14 cellular contexts compared by ENCODE assay signal in the genomic region with DNA sequence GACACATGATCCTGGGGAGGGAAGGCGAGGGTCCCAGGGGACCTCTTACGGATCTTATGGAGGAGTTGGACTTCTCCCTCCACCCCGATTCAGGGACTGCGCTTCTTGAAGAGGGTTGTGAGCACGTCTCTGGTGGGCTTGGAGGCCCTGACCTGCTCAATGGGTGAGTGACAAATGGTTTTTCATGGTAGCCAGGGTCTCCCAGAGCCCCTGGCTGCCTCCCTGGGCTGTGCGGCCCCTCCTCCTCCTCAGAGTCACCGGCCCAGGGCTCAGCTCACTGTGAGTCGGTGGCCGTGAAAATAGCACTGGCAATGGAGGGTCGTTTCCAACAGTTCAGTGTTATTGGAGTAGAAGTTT.
"Had no signal": no experiment of that assay in that cellular context is flagged by ENCODE, and none has a peak within 500 bp of the region (broad histone marks: within the 10 kb centered on the region; RNA-seq: fewer than 3 reads in every experiment).

No MANE protein-coding gene starts in this region.

- H3K9me3 ChIP-seq: gastrocnemius medialis, heart right ventricle, prostate gland, stomach had no signal

- H3K27me3 Mint-ChIP-seq: activated T-cell treated with anti-CD3 and anti-CD28 coated beads, Interleukin-2, amount 50 U/mL, for 24 hours; naive thymus-derived CD4-positive, alpha-beta T cell had no signal

- H3K36me3 ChIP-seq: gastrocnemius medialis, heart right ventricle, prostate gland, stomach had no signal

- H3K36me3 Mint-ChIP-seq: activated naive CD4-positive, alpha-beta T cell treated with anti-CD3 and anti-CD28 coated beads, Interleukin-2, amount 10 ng/mL, durations not matched to agents 7 days and 5 days had no signal

- H3K27me3 ChIP-seq: gastrocnemius medialis, heart right ventricle, stomach had no signal

- ATAC-seq: heart right ventricle; left colon; naive thymus-derived CD4-positive, alpha-beta T cell had no signal

- H3K27ac ChIP-seq: gastrocnemius medialis, heart right ventricle, prostate gland, stomach had no signal

- H3K4me2 ChIP-seq: smooth muscle cell had no signal

- DNase-seq: activated CD4-positive, alpha-beta memory T cell treated with anti-CD3 and anti-CD28 coated beads, Interleukin-2, amount 10 ng/mL, durations not matched to agents 7 days and 5 days; activated CD4-positive, alpha-beta T cell treated with anti-CD3 and anti-CD28 coated beads for 4 hours; activated naive CD4-positive, alpha-beta T cell treated with anti-CD3 and anti-CD28 coated beads, Interleukin-2, amount 10 ng/mL, durations not matched to agents 7 days and 5 days; activated T-cell treated with anti-CD3 and anti-CD28 coated beads, Interleukin-2, amount 50 U/mL, for 24 hours; erythroblast; heart right ventricle; naive thymus-derived CD4-positive, alpha-beta T cell; occipital lobe; stomach had no signal

- H3K27ac Mint-ChIP-seq: activated CD4-positive, alpha-beta memory T cell treated with anti-CD3 and anti-CD28 coated beads, Interleukin-2, amount 10 ng/mL, durations not matched to agents 7 days and 5 days; activated naive CD4-positive, alpha-beta T cell treated with anti-CD3 and anti-CD28 coated beads, Interleukin-2, amount 10 ng/mL, durations not matched to agents 7 days and 5 days; activated T-cell treated with anti-CD3 and anti-CD28 coated beads, Interleukin-2, amount 50 U/mL, for 24 hours; T-helper 1 cell treated with Interleukin-12 subunit alpha and Interleukin-12 subunit beta and Interleukin-4 antibody, amounts not matched to agents 30 μg/mL and 1 μg/mL, for 36 hours had no signal

- H3K4me3 ChIP-seq: gastrocnemius medialis, heart right ventricle, prostate gland, smooth muscle cell, stomach had no signal

- H3K4me3 Mint-ChIP-seq: activated CD4-positive, alpha-beta memory T cell treated with anti-CD3 and anti-CD28 coated beads, Interleukin-2, amount 10 ng/mL, durations not matched to agents 7 days and 5 days; activated naive CD4-positive, alpha-beta T cell treated with anti-CD3 and anti-CD28 coated beads, Interleukin-2, amount 10 ng/mL, durations not matched to agents 7 days and 5 days; activated T-cell treated with anti-CD3 and anti-CD28 coated beads, Interleukin-2, amount 50 U/mL, for 24 hours; T-helper 1 cell treated with Interleukin-12 subunit alpha and Interleukin-12 subunit beta and Interleukin-4 antibody, amounts not matched to agents 30 μg/mL and 1 μg/mL, for 36 hours had no signal

- H3K9me3 Mint-ChIP-seq: activated CD4-positive, alpha-beta memory T cell treated with anti-CD3 and anti-CD28 coated beads, Interleukin-2, amount 10 ng/mL, durations not matched to agents 7 days and 5 days; activated naive CD4-positive, alpha-beta T cell treated with anti-CD3 and anti-CD28 coated beads, Interleukin-2, amount 10 ng/mL, durations not matched to agents 7 days and 5 days; activated T-cell treated with anti-CD3 and anti-CD28 coated beads, Interleukin-2, amount 50 U/mL, for 24 hours; naive thymus-derived CD4-positive, alpha-beta T cell; T-helper 1 cell treated with Interleukin-12 subunit alpha and Interleukin-12 subunit beta and Interleukin-4 antibody, amounts not matched to agents 30 μg/mL and 1 μg/mL, for 36 hours had no signal

- H3K4me1 ChIP-seq: prostate gland had no signal
